ENCODE assay signal across 1 cellular context in genomic region chr1:243792401-243792800, GRCh38.
TF ChIP-seq lines count a peak whose summit lies in the region.

No MANE protein-coding gene starts in this region.

TF ChIP-seq in GM23338, 12 proteins besides CTCF, POLR2A, EP300 and RAD21 (continued from another document):
- TF ChIP-seq ZNF462 (CRISPR knock-in tag; IDR thresholded peaks at IDR 0.05) (no peak), EZH2phosphoT487 (IDR thresholded peaks at IDR 0.05; ENCODE audit: unreplicated experiment) (no peak)
